10 cellular contexts compared by ENCODE assay signal in genomic region chr12:25934461-25934860, GRCh38. TPM values are rescaled to one million over a fixed set of nuclear protein-coding genes. Genes with fewer than 3 reads are reported as not detected.
"Had no signal": no experiment of that assay in that cellular context is flagged by ENCODE, and none has a peak within 500 bp of the region (broad histone marks: within the 10 kb centered on the region; RNA-seq: fewer than 3 reads in every experiment).

No MANE protein-coding gene starts in this region.

- ATAC-seq: HCT116, K562 had no signal

- H3K9me3 ChIP-seq: HAP-1 had no signal

- H3K9me3 Mint-ChIP-seq: HFFc6 had no signal

- H3K4me1 ChIP-seq: HAP-1 had no signal

- H3K4me3 ChIP-seq: GM23248, HAP-1, K562 had no signal

- H2AFZ ChIP-seq: GM23248 had no signal

- H3K4me3 Mint-ChIP-seq: HFFc6 had no signal

- H3K36me3 ChIP-seq: HAP-1 had no signal

- FAIRE-seq: HTR-8/SVneo, K562 had no signal

- H3K9ac ChIP-seq: GM23248 had no signal

- H3K27ac Mint-ChIP-seq: HFFc6 had no signal

- H3K27ac ChIP-seq: GM23248 had no signal

- DNase-seq: GM23248, GOT3, H7, HFFc6, IMR-90 had no signal

RNA-seq across cellular contexts. Expression of gene RASSF8, which starts 24.0 kb away (rescaled TPM):
- total RNA-seq: HT-29 had no signal
